17 cellular contexts compared by ENCODE assay signal in the genomic region with DNA sequence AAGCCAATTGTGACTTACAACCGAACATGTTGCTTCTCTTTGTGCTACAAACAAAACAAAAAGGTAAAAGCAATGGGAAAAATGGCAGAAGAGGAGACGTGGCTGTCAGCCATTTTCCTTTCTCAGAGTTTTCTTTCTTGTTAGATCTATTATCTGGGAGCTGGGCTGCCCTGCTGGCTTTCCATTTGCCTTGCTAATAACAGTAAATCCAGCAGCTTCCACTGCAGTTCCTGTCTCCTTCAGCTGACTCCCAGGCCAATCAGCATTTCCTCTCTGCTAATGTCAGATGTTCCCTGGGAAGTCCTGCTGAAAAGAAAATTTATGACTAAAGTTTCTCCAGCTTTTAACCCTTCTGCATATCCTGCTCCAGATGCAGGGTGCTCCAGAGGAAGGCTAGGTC.
DNase-seq lines count a peak whose midpoint lies in the region; FAIRE-seq and TF ChIP-seq lines count a peak whose summit lies in the region.
"Had no signal": no experiment of that assay in that cellular context is flagged by ENCODE, and none has a peak within 500 bp of the region (broad histone marks: within the 10 kb centered on the region; RNA-seq: fewer than 3 reads in every experiment).

No MANE protein-coding gene starts in this region.

- intact Hi-C loops in posterior cingulate gyrus (cut with DNase I): no loop called here

- H3K27me3 Mint-ChIP-seq in astrocyte (ENCODE audit: low read depth, unreplicated experiment): no peaks in the 10 kb centered on the region
- H3K27me3 Mint-ChIP-seq: activated CD8-positive, alpha-beta T cell treated with anti-CD3 and anti-CD28 coated beads for 36 hours; CD4-positive, CD25-positive, alpha-beta regulatory T cell had no signal

- no peak for TF ChIP-seq POLR2A in Peyer's patch (IDR thresholded peaks at IDR 0.05)

- H3F3A ChIP-seq in smooth muscle cell (ENCODE audit: low read depth): peaks cover 40% of the 10 kb centered on the region

- H3K27ac Mint-ChIP-seq in astrocyte (ENCODE audit: unreplicated experiment): peak overlapping the region; percentile 36
- H3K27ac Mint-ChIP-seq: activated CD8-positive, alpha-beta T cell treated with anti-CD3 and anti-CD28 coated beads for 36 hours had no signal

- H3K79me2 ChIP-seq in astrocyte (ENCODE audit: insufficient read depth, low read length) (peaks cover 6% of the 10 kb centered on the region), smooth muscle cell (ENCODE audit: low read depth) (no peaks in the 10 kb centered on the region)

- no peaks in the 10 kb centered on the region for H3K9me3 ChIP-seq in astrocyte (ENCODE audit: insufficient read depth, low read depth, low read length)
- no peaks in the 10 kb centered on the region for H3K9me3 ChIP-seq in iPS-18a (ENCODE audit: control insufficient read depth, low read depth, low read length)
- H3K9me3 ChIP-seq in smooth muscle cell (replicated peaks; ENCODE audit: low read depth): no peaks in the 10 kb centered on the region
- H3K9me3 ChIP-seq in Peyer's patch: no peaks in the 10 kb centered on the region
- H3K9me3 ChIP-seq: breast epithelium, SJSA1 had no signal

- H3K4me3 ChIP-seq in astrocyte (ENCODE audit: insufficient read depth, low read depth, low read length) (no peak overlapping the region), iPS-18a (ENCODE audit: low read length) (peak overlapping the region; percentile 36), smooth muscle cell (no peak overlapping the region), Peyer's patch (no peak overlapping the region)
- H3K4me3 ChIP-seq: breast epithelium, SJSA1 had no signal

- WGBS in smooth muscle cell (ENCODE audit: low lambda C conversion rate): 28% methylated on average over 2 of the region's 2 CpGs

- no peaks in the 10 kb centered on the region for H3K36me3 Mint-ChIP-seq in astrocyte (ENCODE audit: low read depth, unreplicated experiment)

- no peak overlapping the region for H3K27ac ChIP-seq in astrocyte (ENCODE audit: low read depth, low read length)
- peak overlapping the region; percentile 94 for H3K27ac ChIP-seq in iPS-18a (ENCODE audit: low read length)
- peak overlapping the region; percentile 85 for H3K27ac ChIP-seq in smooth muscle cell (ENCODE audit: low read depth)
- no peak overlapping the region for H3K27ac ChIP-seq in Peyer's patch
- H3K27ac ChIP-seq: 22Rv1, breast epithelium, SJSA1 had no signal

- H2AFZ ChIP-seq in astrocyte (ENCODE audit: low read depth, low read length): no peak overlapping the region
- peak overlapping the region; percentile 41 for H2AFZ ChIP-seq in smooth muscle cell (ENCODE audit: low read depth)

- H3K4me3 Mint-ChIP-seq in astrocyte (ENCODE audit: unreplicated experiment): no peak overlapping the region
- H3K4me3 Mint-ChIP-seq: activated CD8-positive, alpha-beta T cell treated with anti-CD3 and anti-CD28 coated beads for 36 hours had no signal

- H3K27me3 ChIP-seq in astrocyte (ENCODE audit: insufficient read depth, low read length) (no peaks in the 10 kb centered on the region), iPS-18a (ENCODE audit: control insufficient read depth, insufficient read depth, low read length) (no peaks in the 10 kb centered on the region), smooth muscle cell (ENCODE audit: low read depth) (no peaks in the 10 kb centered on the region), Peyer's patch (no peaks in the 10 kb centered on the region)
- H3K27me3 ChIP-seq: breast epithelium, SJSA1 had no signal

- no peaks in the 10 kb centered on the region for H4K20me1 ChIP-seq in astrocyte (ENCODE audit: insufficient read depth, low read length)
- H4K20me1 ChIP-seq in smooth muscle cell (ENCODE audit: low read depth): no peaks in the 10 kb centered on the region

- FAIRE-seq in astrocyte (lab: Jason Lieb, UNC): no peak

- H3K4me1 ChIP-seq in astrocyte (ENCODE audit: insufficient read depth, low read length): peaks cover 46% of the 10 kb centered on the region
- peaks cover 15% of the 10 kb centered on the region for H3K4me1 ChIP-seq in iPS-18a (ENCODE audit: control insufficient read depth, low read depth, low read length)
- H3K4me1 ChIP-seq in smooth muscle cell (ENCODE audit: low read depth): peaks cover 26% of the 10 kb centered on the region
- peaks cover 0 to 10% (median 0%) of the 10 kb centered on the region in 4 donors for H3K4me1 ChIP-seq in Peyer's patch
- H3K4me1 ChIP-seq: breast epithelium had no signal

- H3K36me3 ChIP-seq in astrocyte (ENCODE audit: insufficient read depth, low read length): no peaks in the 10 kb centered on the region
- no peaks in the 10 kb centered on the region for H3K36me3 ChIP-seq in iPS-18a (ENCODE audit: control insufficient read depth, low read depth, low read length)
- no peaks in the 10 kb centered on the region for H3K36me3 ChIP-seq in smooth muscle cell (ENCODE audit: low read depth)
- H3K36me3 ChIP-seq in Peyer's patch: no peaks in the 10 kb centered on the region
- H3K36me3 ChIP-seq: breast epithelium had no signal

- TF ChIP-seq CTCF in astrocyte (IDR thresholded peaks at IDR 0.05; ENCODE audit: insufficient read depth, low read depth, low read length): no peak
- no peak for TF ChIP-seq CTCF in smooth muscle cell (IDR thresholded peaks at IDR 0.05; ENCODE audit: borderline replicate concordance, insufficient read depth, poor library complexity, severe bottlenecking)
- no peak for TF ChIP-seq CTCF in Peyer's patch (IDR thresholded peaks at IDR 0.05)

- H3K4me2 ChIP-seq in astrocyte (ENCODE audit: low read length) (peak overlapping the region; percentile 7), smooth muscle cell (peak overlapping the region; percentile 65)

- H3K9me3 Mint-ChIP-seq in astrocyte (ENCODE audit: unreplicated experiment): no peaks in the 10 kb centered on the region
- H3K9me3 Mint-ChIP-seq: activated CD8-positive, alpha-beta T cell treated with anti-CD3 and anti-CD28 coated beads for 36 hours; CD4-positive, CD25-positive, alpha-beta regulatory T cell had no signal

- DNase-seq in DMS 273 (lab: John Stamatoyannopoulos, UW; ENCODE audit: unreplicated experiment): peak; percentile 32
- DNase-seq in DMS 273 treated with DMSO at 0.1 percent for 48 hours (lab: John Stamatoyannopoulos, UW): no peak
- DNase-seq in astrocyte (ENCODE audit: low read depth): no peak
- DNase-seq in smooth muscle cell (lab: John Stamatoyannopoulos, UW; ENCODE audit: unreplicated experiment): no peak
- DNase-seq in Peyer's patch: no peak
- DNase-seq in posterior cingulate gyrus: no peak
- DNase-seq in NCI-H2227 (lab: John Stamatoyannopoulos, UW; ENCODE audit: unreplicated experiment): no peak
- DNase-seq: activated CD8-positive, alpha-beta T cell treated with anti-CD3 and anti-CD28 coated beads for 36 hours; activated effector memory CD4-positive, alpha-beta T cell treated with anti-CD3 and anti-CD28 coated beads, Interleukin-2, amount 50 U/mL, for 16 hours; GDM1; left colon; NK-92 treated with Interleukin-12 subunit alpha and Interleukin-12 subunit beta, amount 100 ng/mL, for 24 hours had no signal

- H3K9ac ChIP-seq in astrocyte (ENCODE audit: low read length) (no peak overlapping the region), iPS-18a (ENCODE audit: low read length) (peak overlapping the region; percentile 61), smooth muscle cell (ENCODE audit: low read depth) (peak overlapping the region; percentile 67)

- H3K4me1 Mint-ChIP-seq in astrocyte (ENCODE audit: low read depth, unreplicated experiment): peaks cover 42% of the 10 kb centered on the region

Comparison
In these comparisons a context has a peak if more than half of its experiments do, and no peak if none do; other contexts are left out.
1. H3K27ac ChIP-seq: peak in iPS-18a (single experiment) and smooth muscle cell (single experiment); none in astrocyte (single experiment) and Peyer's patch (0 of 4).